Comparison of ENCODE assay signal across 9 cellular contexts in the genomic region with DNA sequence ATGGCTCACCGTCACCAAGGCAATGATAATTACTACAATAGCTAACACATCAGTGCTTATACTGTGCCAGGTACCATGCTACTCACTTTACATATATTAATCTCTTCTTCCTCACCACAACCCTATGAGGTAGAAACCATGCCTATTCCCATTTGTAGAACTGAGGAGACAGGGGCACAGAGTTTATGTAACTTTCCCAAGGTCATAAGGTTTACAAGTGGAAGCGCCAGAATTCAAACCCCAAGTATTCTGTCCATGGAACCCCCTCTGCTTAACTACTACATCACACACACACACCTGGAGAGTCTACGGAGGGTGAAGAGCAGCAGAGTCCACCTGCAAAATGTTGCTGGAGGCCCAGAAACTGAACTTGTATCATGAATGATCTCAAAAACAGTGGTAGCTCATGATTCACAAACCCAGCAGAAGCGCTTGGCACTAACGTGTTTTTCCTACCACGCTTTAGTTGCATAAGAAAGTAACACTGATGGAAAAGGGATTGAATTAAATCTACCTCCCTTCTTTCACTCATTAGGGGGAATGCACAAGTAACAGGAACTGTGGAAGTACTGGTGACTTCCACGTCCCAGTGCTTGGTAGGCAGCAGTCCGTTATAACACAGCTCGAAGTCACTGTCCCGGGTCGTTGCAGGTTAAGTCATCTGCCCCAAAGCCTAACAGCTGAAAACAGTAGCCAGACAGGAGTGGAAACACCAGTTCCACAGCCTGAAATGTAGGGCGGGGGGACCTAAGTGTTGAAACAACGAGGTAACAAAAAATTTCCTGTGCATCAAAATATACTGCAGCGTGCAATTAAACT. TPM values are rescaled to one million over a fixed set of nuclear protein-coding genes. Genes with fewer than 3 reads are reported as not detected.
DNase-seq lines count a peak whose midpoint lies in the region; ATAC-seq lines count a peak whose summit lies in the region.
"Had no signal": no experiment of that assay in that cellular context is flagged by ENCODE, and none has a peak within 500 bp of the region (broad histone marks: within the 10 kb centered on the region; RNA-seq: fewer than 3 reads in every experiment).

No MANE protein-coding gene starts in this region.

- peaks cover 14% of the 10 kb centered on the region for H3K36me3 Mint-ChIP-seq in activated T-cell treated with anti-CD3 and anti-CD28 coated beads, Interleukin-2, amount 50 U/mL, for 24 hours (ENCODE audit: low read depth)
- peaks cover 5% of the 10 kb centered on the region for H3K36me3 Mint-ChIP-seq in activated CD4-positive, alpha-beta memory T cell treated with anti-CD3 and anti-CD28 coated beads, Interleukin-2, amount 10 ng/mL, durations not matched to agents 7 days and 5 days (ENCODE audit: low read depth)

- H3K4me3 Mint-ChIP-seq in activated T-cell treated with anti-CD3 and anti-CD28 coated beads, Interleukin-2, amount 50 U/mL, for 24 hours: peak overlapping the region; percentile 65
- peak overlapping the region; percentile 53 for H3K4me3 Mint-ChIP-seq in activated CD4-positive, alpha-beta memory T cell treated with anti-CD3 and anti-CD28 coated beads, Interleukin-2, amount 10 ng/mL, durations not matched to agents 7 days and 5 days
- peak overlapping the region; percentile 60 to 75 for H3K4me3 Mint-ChIP-seq in stimulated activated naive CD8-positive, alpha-beta T cell treated with anti-CD3 and anti-CD28 coated beads, Interleukin-15, amount 100 ng/mL, for 72 hours

- CTCF ChIA-PET in activated CD4-positive, alpha-beta memory T cell treated with anti-CD3 and anti-CD28 coated beads, Interleukin-2, amount 10 ng/mL, durations not matched to agents 7 days and 5 days (lab: Charles Lee): interaction anchor here (1.1 to 1.6 kb wide), 3 partner anchors 15 to 54 kb away, joined by 3 read pairs; no protein-coding TSS in a partner anchor

- H3K4me1 Mint-ChIP-seq in activated T-cell treated with anti-CD3 and anti-CD28 coated beads, Interleukin-2, amount 50 U/mL, for 24 hours (ENCODE audit: low read depth): peaks cover 59% of the 10 kb centered on the region
- H3K4me1 Mint-ChIP-seq in activated CD4-positive, alpha-beta memory T cell treated with anti-CD3 and anti-CD28 coated beads, Interleukin-2, amount 10 ng/mL, durations not matched to agents 7 days and 5 days: peaks cover 43% of the 10 kb centered on the region
- H3K4me1 Mint-ChIP-seq in stimulated activated naive CD8-positive, alpha-beta T cell treated with anti-CD3 and anti-CD28 coated beads, Interleukin-15, amount 100 ng/mL, for 72 hours: peaks cover 63% of the 10 kb centered on the region

- no peak for ATAC-seq in stimulated activated naive CD8-positive, alpha-beta T cell treated with anti-CD3 and anti-CD28 coated beads, Interleukin-15, amount 100 ng/mL, for 72 hours
- ATAC-seq in GM19328 (IDR thresholded peaks at IDR 0.05; ENCODE audit: unreplicated experiment): no peak
- no peak for ATAC-seq in HG03378 (IDR thresholded peaks at IDR 0.05; ENCODE audit: unreplicated experiment)
- ATAC-seq in HG03439 (IDR thresholded peaks at IDR 0.05; ENCODE audit: unreplicated experiment): no peak

- peak overlapping the region; percentile 5 for H3K4me3 ChIP-seq in iPS-11a (ENCODE audit: low read depth, low read length)

- POLR2A ChIA-PET in activated CD4-positive, alpha-beta memory T cell treated with anti-CD3 and anti-CD28 coated beads, Interleukin-2, amount 10 ng/mL, durations not matched to agents 7 days and 5 days (lab: Charles Lee): interaction anchor here (1.0 to 3.8 kb wide), 7 partner anchors 9 to 191 kb away, joined by 3 to 24 read pairs (median 14); a partner anchor contains a TSS

- no peaks in the 10 kb centered on the region for H3K27me3 Mint-ChIP-seq in activated T-cell treated with anti-CD3 and anti-CD28 coated beads, Interleukin-2, amount 50 U/mL, for 24 hours
- no peaks in the 10 kb centered on the region for H3K27me3 Mint-ChIP-seq in activated CD4-positive, alpha-beta memory T cell treated with anti-CD3 and anti-CD28 coated beads, Interleukin-2, amount 10 ng/mL, durations not matched to agents 7 days and 5 days
- no peaks in the 10 kb centered on the region for H3K27me3 Mint-ChIP-seq in stimulated activated naive CD8-positive, alpha-beta T cell treated with anti-CD3 and anti-CD28 coated beads, Interleukin-15, amount 100 ng/mL, for 72 hours

- no peaks in the 10 kb centered on the region for H3K9me3 Mint-ChIP-seq in activated T-cell treated with anti-CD3 and anti-CD28 coated beads, Interleukin-2, amount 50 U/mL, for 24 hours
- no peaks in the 10 kb centered on the region for H3K9me3 Mint-ChIP-seq in activated CD4-positive, alpha-beta memory T cell treated with anti-CD3 and anti-CD28 coated beads, Interleukin-2, amount 10 ng/mL, durations not matched to agents 7 days and 5 days
- H3K9me3 Mint-ChIP-seq in stimulated activated naive CD8-positive, alpha-beta T cell treated with anti-CD3 and anti-CD28 coated beads, Interleukin-15, amount 100 ng/mL, for 72 hours: no peaks in the 10 kb centered on the region

- DNase-seq in activated T-cell treated with anti-CD3 and anti-CD28 coated beads, Interleukin-2, amount 50 U/mL, for 24 hours: no peak
- no peak for DNase-seq in activated T-cell treated with anti-CD3 and anti-CD28 coated beads for 4 hours
- DNase-seq in activated CD4-positive, alpha-beta memory T cell treated with anti-CD3 and anti-CD28 coated beads, Interleukin-2, amount 10 ng/mL, durations not matched to agents 7 days and 5 days: no peak
- DNase-seq in stimulated activated naive CD8-positive, alpha-beta T cell treated with anti-CD3 and anti-CD28 coated beads, Interleukin-15, amount 100 ng/mL, for 72 hours: no peak
- DNase-seq: GOT3 had no signal

- H3K27ac Mint-ChIP-seq in activated T-cell treated with anti-CD3 and anti-CD28 coated beads, Interleukin-2, amount 50 U/mL, for 24 hours: peak overlapping the region; percentile 41
- peak overlapping the region; percentile 47 for H3K27ac Mint-ChIP-seq in activated CD4-positive, alpha-beta memory T cell treated with anti-CD3 and anti-CD28 coated beads, Interleukin-2, amount 10 ng/mL, durations not matched to agents 7 days and 5 days
- H3K27ac Mint-ChIP-seq in stimulated activated naive CD8-positive, alpha-beta T cell treated with anti-CD3 and anti-CD28 coated beads, Interleukin-15, amount 100 ng/mL, for 72 hours: no peak overlapping the region

RNA-seq across cellular contexts. Expression of a gene that starts 2.0 kb away (rescaled TPM):
- 10 to 100 TPM; 31.7 to 36.3 TPM for total RNA-seq in activated CD4-positive, alpha-beta memory T cell treated with anti-CD3 and anti-CD28 coated beads, Interleukin-2, amount 10 ng/mL, durations not matched to agents 7 days and 5 days

Comparison
In these comparisons a context has a peak if more than half of its experiments do, and no peak if none do; other contexts are left out.
1. H3K27ac Mint-ChIP-seq: peak in activated T-cell treated with anti-CD3 and anti-CD28 coated beads, Interleukin-2, amount 50 U/mL, for 24 hours (single experiment) and activated CD4-positive, alpha-beta memory T cell treated with anti-CD3 and anti-CD28 coated beads, Interleukin-2, amount 10 ng/mL, durations not matched to agents 7 days and 5 days (single experiment); none in stimulated activated naive CD8-positive, alpha-beta T cell treated with anti-CD3 and anti-CD28 coated beads, Interleukin-15, amount 100 ng/mL, for 72 hours (0 of 2).
2. Peak in every context shown above with its lines, with median percentiles within 50 percentile points of each other: H3K4me3 Mint-ChIP-seq.